In the genomic region with DNA sequence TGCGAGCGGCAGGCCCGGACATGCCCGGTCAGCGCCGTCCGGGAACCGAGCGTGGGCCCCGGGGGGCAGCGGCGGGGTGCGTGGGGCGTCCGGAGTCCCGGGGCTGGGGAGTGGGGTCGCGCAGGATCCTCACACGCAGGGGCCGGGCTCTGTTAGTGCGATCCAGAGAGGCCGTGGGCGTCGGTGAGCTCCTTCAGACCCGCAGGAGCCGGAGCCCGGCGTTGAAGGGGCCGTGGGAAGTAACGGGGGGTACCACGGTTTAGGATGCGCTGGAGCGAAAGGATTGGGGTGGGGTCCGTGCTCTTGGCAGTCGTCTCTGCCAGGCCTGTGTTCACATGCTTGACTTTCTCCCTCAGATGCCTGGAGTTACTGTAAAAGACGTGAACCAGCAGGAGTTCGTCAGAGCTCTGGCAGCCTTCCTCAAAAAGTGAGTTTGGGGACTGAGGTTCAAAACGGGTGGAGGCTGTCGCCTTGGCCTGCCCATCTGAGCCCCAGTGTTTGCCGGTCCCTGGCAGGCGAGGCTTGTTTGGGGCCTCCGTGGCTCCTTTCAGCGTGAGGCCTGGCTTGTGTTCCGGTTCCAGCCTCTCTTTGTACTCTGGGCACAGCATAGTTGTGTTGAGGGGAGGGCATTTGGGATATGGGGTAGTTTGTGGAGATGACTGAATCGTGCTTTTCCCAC, we compare ENCODE assay signal across 8 cellular contexts. TPM values are rescaled to one million over a fixed set of nuclear protein-coding genes. Genes with fewer than 3 reads are reported as not detected.
DNase-seq lines count a peak whose midpoint lies in the region; ATAC-seq lines count a peak whose summit lies in the region.

No MANE protein-coding gene starts in this region.

- ATAC-seq in GM21447 (IDR thresholded peaks at IDR 0.05; ENCODE audit: unreplicated experiment) (peak; percentile 21), HG03025 (IDR thresholded peaks at IDR 0.05; ENCODE audit: low FRiP score, unreplicated experiment) (no peak)
- no peak for ATAC-seq in naive thymus-derived CD8-positive, alpha-beta T cell

- peak overlapping the region; percentile 92 for H3K27ac ChIP-seq in SJCRH30

- peak overlapping the region; percentile 93 for H3K9ac ChIP-seq in endocrine pancreas (ENCODE audit: control insufficient read depth, insufficient read depth, low read length)

- no peaks in the 10 kb centered on the region for H3K27me3 ChIP-seq in SJCRH30
- H3K27me3 ChIP-seq in endocrine pancreas (ENCODE audit: control insufficient read depth, insufficient read depth, low read length): no peaks in the 10 kb centered on the region

- no peaks in the 10 kb centered on the region for H3K9me3 Mint-ChIP-seq in naive thymus-derived CD8-positive, alpha-beta T cell

- H3K27me3 Mint-ChIP-seq in naive thymus-derived CD8-positive, alpha-beta T cell: no peaks in the 10 kb centered on the region

- H3K36me3 ChIP-seq in SJCRH30 (peaks cover 50% of the 10 kb centered on the region), endocrine pancreas (ENCODE audit: control insufficient read depth, insufficient read depth, low read length) (peaks cover 6% of the 10 kb centered on the region)

- peak overlapping the region; percentile 70 for H3K4me3 ChIP-seq in SJCRH30
- peak overlapping the region; percentile 51 for H3K4me3 ChIP-seq in endocrine pancreas (ENCODE audit: control insufficient read depth, insufficient read depth, low read length)

- POLR2A ChIA-PET in naive thymus-derived CD8-positive, alpha-beta T cell (lab: Charles Lee): interaction anchor here (1.0 to 4.1 kb wide), 23 partner anchors 8 to 597 kb away, joined by 4 to 253 read pairs (median 8); a partner anchor contains a TSS

- H3K4me3 Mint-ChIP-seq in naive thymus-derived CD8-positive, alpha-beta T cell: peak overlapping the region; percentile 80 to 100 (median 92)

- no peak for DNase-seq in SJCRH30
- peak in 1 of 10 donors; percentile 22 for DNase-seq in naive thymus-derived CD8-positive, alpha-beta T cell
- DNase-seq in hepatic stellate cell (ENCODE audit: low spot score): no peak
- no peak for DNase-seq in 8988T
- DNase-seq in AG08395 (ENCODE audit: low spot score): no peak

- H3K4me1 ChIP-seq in SJCRH30 (peaks cover 18% of the 10 kb centered on the region), endocrine pancreas (ENCODE audit: control insufficient read depth, insufficient read depth, low read length) (peaks cover 6% of the 10 kb centered on the region)

- peaks cover 28 to 56% (median 46%) of the 10 kb centered on the region in 4 donors for H3K4me1 Mint-ChIP-seq in naive thymus-derived CD8-positive, alpha-beta T cell

- H3K36me3 Mint-ChIP-seq in naive thymus-derived CD8-positive, alpha-beta T cell: peaks cover 0 to 50% (median 14%) of the 10 kb centered on the region in 3 donors

- no peaks in the 10 kb centered on the region for H3K9me3 ChIP-seq in SJCRH30 (replicated peaks)
- no peaks in the 10 kb centered on the region for H3K9me3 ChIP-seq in endocrine pancreas (ENCODE audit: control insufficient read depth, low read length)

- peak overlapping the region; percentile 81 to 99 (median 94) for H3K27ac Mint-ChIP-seq in naive thymus-derived CD8-positive, alpha-beta T cell

RNA-seq across cellular contexts. Expression of a gene that starts 0.5 kb away (rescaled TPM):
- 2,068 and 2,616 TPM in 2 replicates for total RNA-seq in SJCRH30 (2014; rRNA removed; shearing (Covaris generic))
- total RNA-seq in naive thymus-derived CD8-positive, alpha-beta T cell: 1,000 to 10,000 TPM; 3,479 to 3,513 TPM
- polyA plus RNA-seq in naive thymus-derived CD8-positive, alpha-beta T cell: 1,000 to 10,000 TPM; 6,905 to 8,825 (median 8,505) TPM

RNA-seq across cellular contexts. Expression of a gene that starts 15.7 kb away (rescaled TPM):
- total RNA-seq in SJCRH30 (2014; rRNA removed; shearing (Covaris generic)): not detected in 2 replicates
- not detected for total RNA-seq in naive thymus-derived CD8-positive, alpha-beta T cell
- polyA plus RNA-seq in naive thymus-derived CD8-positive, alpha-beta T cell: not detected

RNA-seq across cellular contexts. Expression of a gene that starts 16.1 kb away (rescaled TPM):
- not detected in 2 replicates for total RNA-seq in SJCRH30 (2014; rRNA removed; shearing (Covaris generic))
- not detected for total RNA-seq in naive thymus-derived CD8-positive, alpha-beta T cell
- not detected for polyA plus RNA-seq in naive thymus-derived CD8-positive, alpha-beta T cell

RNA-seq across cellular contexts. Expression of a gene that starts 16.5 kb away (rescaled TPM):
- 0.61 TPM in 1 of 2 replicates, not detected in the other for total RNA-seq in SJCRH30 (2014; rRNA removed; shearing (Covaris generic))
- 10 to 100 TPM; 48.6 to 51.0 TPM for total RNA-seq in naive thymus-derived CD8-positive, alpha-beta T cell
- 10 to 100 TPM; 54.9 to 88.2 (median 85.1) TPM for polyA plus RNA-seq in naive thymus-derived CD8-positive, alpha-beta T cell

RNA-seq across cellular contexts. Expression of a gene that starts 22.4 kb away (rescaled TPM):
- 52.4 and 53.8 TPM in 2 replicates for total RNA-seq in SJCRH30 (2014; rRNA removed; shearing (Covaris generic))
- 1,000 to 10,000 TPM; 1,211 to 1,239 TPM for total RNA-seq in naive thymus-derived CD8-positive, alpha-beta T cell
- 100 to 1,000 TPM; 161 to 346 (median 211) TPM for polyA plus RNA-seq in naive thymus-derived CD8-positive, alpha-beta T cell
